Comparison of ENCODE assay signal across 17 cellular contexts in genomic region chr15:58348095-58348812, GRCh38.
DNase-seq lines count a peak whose midpoint lies in the region; ATAC-seq, FAIRE-seq and TF ChIP-seq lines count a peak whose summit lies in the region.
"Had no signal": no experiment of that assay in that cellular context is flagged by ENCODE, and none has a peak within 500 bp of the region (broad histone marks: within the 10 kb centered on the region; RNA-seq: fewer than 3 reads in every experiment).

No MANE protein-coding gene starts in this region.

- no peak overlapping the region for H2BK5ac ChIP-seq in trophoblast cell (ENCODE audit: low read depth, low read length, poor library complexity)

- H3K79me2 ChIP-seq in trophoblast cell (ENCODE audit: control insufficient read depth, insufficient read depth, low read length, poor library complexity) = no peaks in the 10 kb centered on the region

- H4K91ac ChIP-seq in trophoblast cell (ENCODE audit: low read depth, low read length) = no peak overlapping the region

- no peak overlapping the region for H2BK120ac ChIP-seq in trophoblast cell (ENCODE audit: insufficient read depth, low read length, poor library complexity)

- H2BK12ac ChIP-seq in trophoblast cell (ENCODE audit: low read length) = no peak overlapping the region

- no peak overlapping the region for H3K4me3 ChIP-seq in trophoblast cell (ENCODE audit: low read depth, low read length)
- H3K4me3 ChIP-seq: uterus had no signal

- H4K12ac ChIP-seq in trophoblast cell (ENCODE audit: low read depth, low read length) = no peak overlapping the region

- H3K23ac ChIP-seq in trophoblast cell (ENCODE audit: low read length) = no peak overlapping the region

- no CpG with 5 or more reads among the region's 1 CpG for WGBS in trophoblast cell (ENCODE audit: extremely low coverage, insufficient coverage, insufficient read length)

- ATAC-seq in GM18511 (IDR thresholded peaks at IDR 0.05; ENCODE audit: unreplicated experiment) = no peak

- H3K9ac ChIP-seq in trophoblast cell (ENCODE audit: low read length) = no peak overlapping the region

- H4K8ac ChIP-seq in trophoblast cell (ENCODE audit: low read depth, low read length) = no peak overlapping the region

- H3K18ac ChIP-seq in trophoblast cell (ENCODE audit: low read length) = no peak overlapping the region

- no peak overlapping the region for H3K27ac ChIP-seq in trophoblast cell (ENCODE audit: low read depth, low read length)
- H3K27ac ChIP-seq: uterus had no signal

- no peak overlapping the region for H3K4me2 ChIP-seq in trophoblast cell (ENCODE audit: low read length)

- no peak overlapping the region for H3K14ac ChIP-seq in trophoblast cell (ENCODE audit: low read length)

- no peaks in the 10 kb centered on the region for H3K79me1 ChIP-seq in trophoblast cell (ENCODE audit: low read length)

- no peak overlapping the region for H3K4ac ChIP-seq in trophoblast cell (ENCODE audit: low read depth, low read length)

- H3K9me3 ChIP-seq in trophoblast cell (ENCODE audit: insufficient read depth, low read depth, low read length) = no peaks in the 10 kb centered on the region
- H3K9me3 ChIP-seq: uterus had no signal

- no peaks in the 10 kb centered on the region for H3K36me3 ChIP-seq in trophoblast cell (ENCODE audit: control insufficient read depth in 1 of 2, insufficient read depth in 2 of 2, low read length in 2 of 2)
- H3K36me3 ChIP-seq: uterus had no signal

- H2AFZ ChIP-seq in trophoblast cell (ENCODE audit: insufficient read depth, low read length, poor library complexity) = no peak overlapping the region

- no peak for TF ChIP-seq CTCF in D721Med (IDR thresholded peaks at IDR 0.05; ENCODE audit: insufficient read depth, missing control alignments)

- H3K4me1 ChIP-seq in trophoblast cell (ENCODE audit: control insufficient read depth in 1 of 2, insufficient read depth in 2 of 2, low read length in 2 of 2) = peaks cover 4 to 6% of the 10 kb centered on the region in 2 experiments
- H3K4me1 ChIP-seq: uterus had no signal

- no peaks in the 10 kb centered on the region for H3K27me3 ChIP-seq in trophoblast cell (ENCODE audit: insufficient read depth, low read length)
- H3K27me3 ChIP-seq: uterus had no signal

- DNase-seq in NCI-H345 (lab: John Stamatoyannopoulos, UW) (peak; percentile 46), NCI-H345 treated with DMSO at 0.1 percent for 48 hours (lab: John Stamatoyannopoulos, UW; ENCODE audit: unreplicated experiment) (no peak), NCI-H1092 treated with DMSO at 0.1 percent for 48 hours (lab: John Stamatoyannopoulos, UW) (peak; percentile 50), NCI-H69 (lab: John Stamatoyannopoulos, UW) (peak; percentile 76), myocyte (ENCODE audit: low read depth) (peak; percentile 18), trophoblast cell (no peak), D721Med (ENCODE audit: insufficient read length, low spot score) (no peak)
- DNase-seq: activated CD4-positive, CD25-positive, alpha-beta regulatory T cell treated with anti-CD3 and anti-CD28 coated beads, Interleukin-2, amount 50 U/mL, for 72 hours; activated T-cell treated with anti-CD3 and anti-CD28 coated beads, Interleukin-2, amount 50 U/mL, for 48 hours; amygdala; CD4-positive, alpha-beta memory T cell; GF-D8; stimulated activated naive CD4-positive, alpha-beta T cell treated with Interleukin-2 at 50 U/mL for 16 hours; uterus had no signal

- H2AK5ac ChIP-seq in trophoblast cell (ENCODE audit: low read length) = no peak overlapping the region

- no peak for FAIRE-seq in D721Med (lab: Jason Lieb, UNC)
- FAIRE-seq: A204.1, islet of Langerhans had no signal

Comparison
In these comparisons a context has a peak if more than half of its experiments do, and no peak if none do; other contexts are left out.
1. DNase-seq: peak in NCI-H345 (single experiment), NCI-H1092 treated with DMSO at 0.1 percent for 48 hours (single experiment), NCI-H69 (single experiment) and myocyte (single experiment); none in NCI-H345 treated with DMSO at 0.1 percent for 48 hours (single experiment), trophoblast cell (0 of 2) and D721Med (single experiment).